In the genomic region with DNA sequence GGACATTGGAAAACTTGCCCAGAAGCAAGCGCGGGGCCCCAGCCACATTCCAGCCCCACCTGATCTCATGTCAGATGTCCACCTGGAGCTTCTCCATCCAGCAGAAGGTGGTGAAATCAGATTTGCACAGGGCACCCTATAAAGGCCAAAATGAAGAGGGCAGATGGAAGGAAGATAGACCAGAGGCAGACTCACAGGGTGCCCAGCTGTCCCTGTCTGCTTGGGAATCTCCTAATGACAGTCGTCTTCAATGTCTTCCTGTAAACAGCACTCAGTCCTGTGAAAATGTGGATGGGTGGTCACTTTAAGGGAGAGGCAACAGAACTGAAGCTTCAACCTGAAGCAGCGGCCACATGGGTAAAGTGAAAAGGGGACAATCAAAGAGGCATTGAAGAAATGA, we compare ENCODE assay signal across 37 cellular contexts.
DNase-seq lines count a peak whose midpoint lies in the region; ATAC-seq, FAIRE-seq and TF ChIP-seq lines count a peak whose summit lies in the region.
"Had no signal": no experiment of that assay in that cellular context is flagged by ENCODE, and none has a peak within 500 bp of the region (broad histone marks: within the 10 kb centered on the region; RNA-seq: fewer than 3 reads in every experiment).

No MANE protein-coding gene starts in this region.

- CTCF ChIA-PET in activated naive CD4-positive, alpha-beta T cell treated with anti-CD3 and anti-CD28 coated beads, Interleukin-2, amount 10 ng/mL, durations not matched to agents 7 days and 5 days (lab: Charles Lee) = no interaction called here

- 93% methylated on average over 4 of the region's 4 CpGs for WGBS in esophagus muscularis mucosa

- H3K9me3 Mint-ChIP-seq in osteocyte (ENCODE audit: unreplicated experiment) = peaks cover 9% of the 10 kb centered on the region
- peaks cover 6% of the 10 kb centered on the region for H3K9me3 Mint-ChIP-seq in activated naive CD4-positive, alpha-beta T cell treated with anti-CD3 and anti-CD28 coated beads, Interleukin-2, amount 10 ng/mL, durations not matched to agents 7 days and 5 days
- H3K9me3 Mint-ChIP-seq: CD4-positive, alpha-beta T cell; CD8-positive, alpha-beta T cell had no signal

- H3K4me1 Mint-ChIP-seq in osteocyte (ENCODE audit: unreplicated experiment) = no peaks in the 10 kb centered on the region
- no peaks in the 10 kb centered on the region for H3K4me1 Mint-ChIP-seq in activated naive CD4-positive, alpha-beta T cell treated with anti-CD3 and anti-CD28 coated beads, Interleukin-2, amount 10 ng/mL, durations not matched to agents 7 days and 5 days
- H3K4me1 Mint-ChIP-seq: B cell; CD14-positive monocyte; CD4-positive, alpha-beta memory T cell; CD4-positive, CD25-positive, alpha-beta regulatory T cell; CD8-positive, alpha-beta memory T cell had no signal

- no peaks in the 10 kb centered on the region for H3K36me3 ChIP-seq in bronchial epithelial cell (ENCODE audit: control insufficient read depth, insufficient read depth, low read length)
- H3K36me3 ChIP-seq in esophagus muscularis mucosa = no peaks in the 10 kb centered on the region
- H3K36me3 ChIP-seq: BE2C; BLaER1; BLaER1 treated with 17β-estradiol and CSF1 and Interleukin-3, amounts not matched to agents 10 nM and 100 nM had no signal

- intact Hi-C loops in esophagus muscularis mucosa (cut with DNase I) = no loop called here

- ATAC-seq in HG03025 (IDR thresholded peaks at IDR 0.05; ENCODE audit: low FRiP score, unreplicated experiment) = no peak
- ATAC-seq: A549; CD8-positive, alpha-beta T cell had no signal

- DNase-seq in bronchial epithelial cell (ENCODE audit: low read depth) = no peak
- peak; percentile 18 for DNase-seq in ecto neural progenitor cell (ENCODE audit: low spot score)
- DNase-seq in esophagus muscularis mucosa (ENCODE audit: extremely low spot score) = peak; percentile 64
- peak; percentile 40 for DNase-seq in osteocyte (ENCODE audit: extremely low spot score, unreplicated experiment)
- DNase-seq in GM12891 (ENCODE audit: insufficient read length, low spot score) = no peak
- DNase-seq in SKM-1 treated with dmso at 0.1 percent for 144 hours (lab: John Stamatoyannopoulos, UW; ENCODE audit: unreplicated experiment) = no peak
- DNase-seq in activated naive CD4-positive, alpha-beta T cell treated with anti-CD3 and anti-CD28 coated beads, Interleukin-2, amount 10 ng/mL, durations not matched to agents 7 days and 5 days = no peak
- DNase-seq: 8988T; ACHN; AML-193; BE2C; C1 segment of cervical spinal cord; Caco-2; Calu3; CD4-positive, alpha-beta memory T cell; CD4-positive, alpha-beta T cell; CD4-positive, CD25-positive, alpha-beta regulatory T cell; CD8-positive, alpha-beta memory T cell; CD8-positive, alpha-beta T cell; COR-L47; DMS 273 treated with DMSO at 0.1 percent for 48 hours; DMS153; DMS53; DMS79; DMS79 treated with DMSO at 0.1 percent for 48 hours; DND-41; EL had no signal

- H3K4me3 ChIP-seq in bronchial epithelial cell (ENCODE audit: low read depth, low read length) = no peak overlapping the region
- H3K4me3 ChIP-seq in esophagus muscularis mucosa = no peak overlapping the region
- H3K4me3 ChIP-seq: A549; BLaER1; BLaER1 treated with 17β-estradiol and CSF1 and Interleukin-3, amounts not matched to agents 10 nM and 100 nM had no signal

- FAIRE-seq in bronchial epithelial cell (lab: Jason Lieb, UNC) (peak; percentile 50), GM12891 (lab: Jason Lieb, UNC) (no peak)
- FAIRE-seq: A204.1, A549, D721Med had no signal

- no peaks in the 10 kb centered on the region for H3K36me3 Mint-ChIP-seq in osteocyte (ENCODE audit: unreplicated experiment)
- no peaks in the 10 kb centered on the region for H3K36me3 Mint-ChIP-seq in activated naive CD4-positive, alpha-beta T cell treated with anti-CD3 and anti-CD28 coated beads, Interleukin-2, amount 10 ng/mL, durations not matched to agents 7 days and 5 days
- H3K36me3 Mint-ChIP-seq: CD14-positive monocyte; CD4-positive, alpha-beta memory T cell; CD4-positive, CD25-positive, alpha-beta regulatory T cell; CD8-positive, alpha-beta memory T cell; CD8-positive, alpha-beta T cell had no signal

- no peak overlapping the region for H3K27ac ChIP-seq in esophagus muscularis mucosa (replicated peaks in 1 of 4)
- H3K27ac ChIP-seq: 22Rv1; A549; BLaER1; BLaER1 treated with 17β-estradiol and CSF1 and Interleukin-3, amounts not matched to agents 10 nM and 100 nM; C4-2B had no signal

- no peak for TF ChIP-seq EP300 in esophagus muscularis mucosa (IDR thresholded peaks at IDR 0.05)

- no peaks in the 10 kb centered on the region for H3K9me3 ChIP-seq in esophagus muscularis mucosa
- H3K9me3 ChIP-seq: A549, BE2C, Caco-2 had no signal

- no peaks in the 10 kb centered on the region for H3K27me3 Mint-ChIP-seq in osteocyte (ENCODE audit: unreplicated experiment)
- no peaks in the 10 kb centered on the region for H3K27me3 Mint-ChIP-seq in activated naive CD4-positive, alpha-beta T cell treated with anti-CD3 and anti-CD28 coated beads, Interleukin-2, amount 10 ng/mL, durations not matched to agents 7 days and 5 days
- H3K27me3 Mint-ChIP-seq: B cell; CD4-positive, alpha-beta memory T cell; CD4-positive, alpha-beta T cell; CD4-positive, CD25-positive, alpha-beta regulatory T cell; CD8-positive, alpha-beta memory T cell had no signal

- H3K4me1 ChIP-seq in esophagus muscularis mucosa = peaks cover 0 to 8% (median 6%) of the 10 kb centered on the region in 4 donors
- H3K4me1 ChIP-seq: A549, BE2C, Caco-2 had no signal

- TF ChIP-seq CTCF in bronchial epithelial cell (IDR thresholded peaks at IDR 0.05; ENCODE audit: insufficient read depth, low read length, severe bottlenecking) (no peak), esophagus muscularis mucosa (IDR thresholded peaks at IDR 0.05) (no peak), osteocyte (IDR thresholded peaks at IDR 0.05) (no peak)

- no peak for TF ChIP-seq POLR2A in esophagus muscularis mucosa (IDR thresholded peaks at IDR 0.05; ENCODE audit: low read depth)
- TF ChIP-seq POLR2A in GM12891 (IDR thresholded peaks at IDR 0.05; ENCODE audit: low read depth, low read length) = no peak

- no peak overlapping the region for H3K27ac Mint-ChIP-seq in osteocyte (ENCODE audit: unreplicated experiment)
- no peak overlapping the region for H3K27ac Mint-ChIP-seq in activated naive CD4-positive, alpha-beta T cell treated with anti-CD3 and anti-CD28 coated beads, Interleukin-2, amount 10 ng/mL, durations not matched to agents 7 days and 5 days
- H3K27ac Mint-ChIP-seq: B cell; CD4-positive, alpha-beta T cell; CD8-positive, alpha-beta memory T cell; CD8-positive, alpha-beta T cell had no signal

- no peaks in the 10 kb centered on the region for H3K27me3 ChIP-seq in bronchial epithelial cell (ENCODE audit: control insufficient read depth, insufficient read depth, low read length)
- H3K27me3 ChIP-seq in esophagus muscularis mucosa = peaks cover 0 to 15% (median 0%) of the 10 kb centered on the region in 4 donors
- H3K27me3 ChIP-seq: BE2C; BLaER1; BLaER1 treated with 17β-estradiol and CSF1 and Interleukin-3, amounts not matched to agents 10 nM and 100 nM had no signal

- H3K4me3 Mint-ChIP-seq in osteocyte (ENCODE audit: unreplicated experiment) = no peak overlapping the region
- H3K4me3 Mint-ChIP-seq in activated naive CD4-positive, alpha-beta T cell treated with anti-CD3 and anti-CD28 coated beads, Interleukin-2, amount 10 ng/mL, durations not matched to agents 7 days and 5 days = no peak overlapping the region
- H3K4me3 Mint-ChIP-seq: B cell; CD14-positive monocyte; CD4-positive, alpha-beta memory T cell; CD4-positive, alpha-beta T cell; CD8-positive, alpha-beta memory T cell; CD8-positive, alpha-beta T cell had no signal

TF ChIP-seq in GM12891, 5 proteins besides CTCF, POLR2A, EP300 and RAD21:
- TF ChIP-seq TAF1 (IDR thresholded peaks at IDR 0.05; ENCODE audit: low read depth, low read length) = no peak
- no peak for TF ChIP-seq SPI1 (IDR thresholded peaks at IDR 0.05; ENCODE audit: low read depth, low read length)
- no peak for TF ChIP-seq PAX5 (IDR thresholded peaks at IDR 0.05; ENCODE audit: insufficient read depth, low read length, severe bottlenecking)
- TF ChIP-seq POU2F2 (IDR thresholded peaks at IDR 0.05; ENCODE audit: low read depth, low read length) = no peak
- TF ChIP-seq POLR2AphosphoS5 (IDR thresholded peaks at IDR 0.05; ENCODE audit: low read depth, low read length) = no peak

Comparison
In these comparisons a context has a peak if more than half of its experiments do, and no peak if none do; other contexts are left out.
1. DNase-seq: peak in ecto neural progenitor cell (single experiment), esophagus muscularis mucosa (single experiment) and osteocyte (single experiment); none in bronchial epithelial cell (single experiment), GM12891 (single experiment), SKM-1 treated with dmso at 0.1 percent for 144 hours (single experiment) and activated naive CD4-positive, alpha-beta T cell treated with anti-CD3 and anti-CD28 coated beads, Interleukin-2, amount 10 ng/mL, durations not matched to agents 7 days and 5 days (single experiment).